In the genomic region with DNA sequence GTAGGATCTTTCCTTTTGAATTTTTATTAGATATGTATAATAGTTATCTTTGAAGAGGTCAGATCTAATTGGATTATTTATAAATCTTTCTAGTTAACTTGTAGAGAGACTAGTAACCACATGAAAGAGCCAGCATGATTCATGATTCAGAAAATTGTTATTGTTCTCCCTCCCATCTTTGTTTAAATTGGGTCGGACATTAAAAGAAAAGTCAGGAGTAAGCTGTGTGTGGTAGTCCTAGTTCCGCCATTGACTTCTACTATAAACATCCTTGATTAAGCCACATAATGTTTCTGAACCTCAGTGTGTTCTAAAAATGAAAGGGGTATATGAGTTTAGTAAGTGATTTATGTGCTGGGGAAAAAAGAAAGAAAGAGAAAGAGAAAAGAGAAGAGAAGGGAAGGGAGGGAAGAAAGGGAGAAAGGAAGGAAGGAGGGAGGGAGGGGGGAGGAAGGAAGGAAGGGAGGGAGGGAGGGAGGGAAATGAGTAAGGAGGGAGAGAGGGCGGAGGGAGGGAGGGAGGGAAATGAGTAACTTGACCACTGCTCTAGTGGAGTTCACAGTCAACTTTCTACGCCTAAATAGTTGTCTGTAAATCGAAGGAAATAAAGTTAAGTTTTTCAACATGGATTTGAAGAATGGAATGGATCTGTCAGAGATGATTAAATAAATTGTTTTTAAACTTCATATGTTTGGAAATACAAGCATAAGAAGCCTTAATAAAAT, we compare ENCODE assay signal across 12 cellular contexts. TPM values are rescaled to one million over a fixed set of nuclear protein-coding genes. Genes with fewer than 3 reads are reported as not detected.
DNase-seq lines count a peak whose midpoint lies in the region; ATAC-seq and TF ChIP-seq lines count a peak whose summit lies in the region.
"Had no signal": no experiment of that assay in that cellular context is flagged by ENCODE, and none has a peak within 500 bp of the region (broad histone marks: within the 10 kb centered on the region; RNA-seq: fewer than 3 reads in every experiment).

No MANE protein-coding gene starts in this region.

- H3K4me3 ChIP-seq in parathyroid adenoma (ENCODE audit: low read depth, low read length), result no peak overlapping the region
- H3K4me3 ChIP-seq: neural progenitor cell had no signal

- H3K9me3 ChIP-seq in parathyroid adenoma (ENCODE audit: control insufficient read depth, low read length), result no peaks in the 10 kb centered on the region

- no peak for ATAC-seq in GM18909 (IDR thresholded peaks at IDR 0.05; ENCODE audit: poor library complexity, unreplicated experiment)

- no peaks in the 10 kb centered on the region for H3K79me2 ChIP-seq in parathyroid adenoma

- in situ Hi-C loops in G401 (cut with HindIII; ENCODE audit: low sequenced_read_pairs), result no loop called here

- H3K27ac ChIP-seq in angular gyrus (ENCODE audit: low read depth, low read length) (peak overlapping the region; percentile 44), parathyroid adenoma (peak overlapping the region; percentile 70)
- H3K27ac ChIP-seq: neural progenitor cell had no signal

- H3K9ac ChIP-seq in parathyroid adenoma, result no peak overlapping the region
- H3K9ac ChIP-seq: neural progenitor cell had no signal

- peaks cover 3% of the 10 kb centered on the region for H3K4me1 ChIP-seq in parathyroid adenoma

- H3K4me2 ChIP-seq in parathyroid adenoma (ENCODE audit: low read length), result no peak overlapping the region

- no peaks in the 10 kb centered on the region for H3K27me3 ChIP-seq in parathyroid adenoma (ENCODE audit: control insufficient read depth, insufficient read depth, low read length)
- H3K27me3 ChIP-seq: neural progenitor cell had no signal

- no peak for TF ChIP-seq CTCF in parathyroid adenoma (IDR thresholded peaks at IDR 0.05)

- DNase-seq in G401 (ENCODE audit: low spot score) (peak; percentile 11), fibroblast of peridontal ligament (ENCODE audit: extremely low read depth) (peak; percentile 74), OCI-M1 (lab: John Stamatoyannopoulos, UW) (no peak), DMS114 treated with DMSO at 0.1 percent for 48 hours (lab: John Stamatoyannopoulos, UW; ENCODE audit: unreplicated experiment) (no peak), C1 segment of cervical spinal cord (lab: John Stamatoyannopoulos, UW) (no peak)
- DNase-seq: activated CD8-positive, alpha-beta memory T cell treated with anti-CD3 and anti-CD28 coated beads, Interleukin-2, amount 50 U/mL, for 48 hours; CD4-positive, CD25-positive, alpha-beta regulatory T cell; T-helper 1 cell had no signal

- H3K36me3 ChIP-seq in parathyroid adenoma (ENCODE audit: control insufficient read depth, insufficient read depth, low read length), result no peaks in the 10 kb centered on the region

- H2AFZ ChIP-seq in parathyroid adenoma, result no peak overlapping the region
- H2AFZ ChIP-seq: neural progenitor cell had no signal

RNA-seq across cellular contexts. Expression of gene SIK2, which starts 32.9 kb away (rescaled TPM):
- total RNA-seq in G401 (2014; rRNA removed; shearing (Covaris generic)), result 23.8 and 53.1 TPM in 2 replicates

Comparison
In these comparisons a context has a peak if more than half of its experiments do, and no peak if none do; other contexts are left out.
1. DNase-seq: peak in G401 (single experiment) and fibroblast of peridontal ligament (single experiment); none in OCI-M1 (single experiment), DMS114 treated with DMSO at 0.1 percent for 48 hours (single experiment) and C1 segment of cervical spinal cord (0 of 14).